Comparison of ENCODE assay signal across 21 cellular contexts in the genomic region with DNA sequence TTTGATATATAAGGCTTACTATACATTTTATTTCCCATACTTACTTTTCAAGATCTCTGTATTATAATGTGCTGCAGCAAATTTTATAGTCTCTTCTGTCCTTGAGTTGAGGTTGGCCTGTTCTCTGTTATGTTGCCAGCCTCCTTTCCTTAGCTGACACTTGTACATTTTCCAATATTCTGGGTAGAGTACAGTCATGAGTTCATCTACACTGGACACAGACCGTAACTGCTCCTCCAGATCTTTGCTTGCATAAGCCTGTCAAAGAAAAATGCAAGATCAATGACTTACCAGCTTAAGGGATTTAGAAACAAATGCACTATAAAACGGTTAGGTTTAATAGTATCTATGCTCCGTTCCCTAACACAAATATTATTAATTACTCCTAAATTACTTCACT.
"Had no signal": no experiment of that assay in that cellular context is flagged by ENCODE, and none has a peak within 500 bp of the region (broad histone marks: within the 10 kb centered on the region; RNA-seq: fewer than 3 reads in every experiment).

No MANE protein-coding gene starts in this region.

- DNase-seq: effector memory CD8-positive, alpha-beta T cell; esophagus squamous epithelium; foreskin keratinocyte; immature natural killer cell; kidney; left cardiac atrium; left ventricle myocardium inferior; mesendoderm; naive B cell; nephron progenitor cell; posterior cingulate gyrus; stimulated activated CD4-positive, alpha-beta T cell treated with anti-CD3 and anti-CD28 coated beads, Interleukin-2, amount 100 ng/mL, for 48 hours; stimulated activated naive CD8-positive, alpha-beta T cell treated with anti-CD3 and anti-CD28 coated beads, Interleukin-15, Interleukin-2, amounts not matched to agents 100 U/mL and 50 U/mL, for 24 hours; thyroid gland; uterus had no signal

- H3K9me3 ChIP-seq: esophagus squamous epithelium, left ventricle myocardium inferior, neutrophil, right atrium auricular region, suprapubic skin, thyroid gland, uterus had no signal

- H3K36me3 ChIP-seq: esophagus squamous epithelium, left ventricle myocardium inferior, neutrophil, right atrium auricular region, suprapubic skin, thyroid gland had no signal

- H3K27ac ChIP-seq: epithelial cell of prostate, esophagus squamous epithelium, foreskin keratinocyte, left ventricle myocardium inferior, neutrophil, right atrium auricular region, suprapubic skin, thyroid gland, uterus had no signal

- H3K4me2 ChIP-seq: smooth muscle cell had no signal

- H3K4me3 ChIP-seq: esophagus squamous epithelium, left ventricle myocardium inferior, lung, right atrium auricular region, smooth muscle cell, suprapubic skin, thyroid gland, uterus had no signal

- H3K4me1 ChIP-seq: esophagus squamous epithelium, right atrium auricular region, suprapubic skin, uterus had no signal

- H3K27me3 ChIP-seq: esophagus squamous epithelium, foreskin keratinocyte, neutrophil, right atrium auricular region, suprapubic skin, thyroid gland, uterus had no signal
